ENCODE assay signal across 1 cellular context in the genomic region with DNA sequence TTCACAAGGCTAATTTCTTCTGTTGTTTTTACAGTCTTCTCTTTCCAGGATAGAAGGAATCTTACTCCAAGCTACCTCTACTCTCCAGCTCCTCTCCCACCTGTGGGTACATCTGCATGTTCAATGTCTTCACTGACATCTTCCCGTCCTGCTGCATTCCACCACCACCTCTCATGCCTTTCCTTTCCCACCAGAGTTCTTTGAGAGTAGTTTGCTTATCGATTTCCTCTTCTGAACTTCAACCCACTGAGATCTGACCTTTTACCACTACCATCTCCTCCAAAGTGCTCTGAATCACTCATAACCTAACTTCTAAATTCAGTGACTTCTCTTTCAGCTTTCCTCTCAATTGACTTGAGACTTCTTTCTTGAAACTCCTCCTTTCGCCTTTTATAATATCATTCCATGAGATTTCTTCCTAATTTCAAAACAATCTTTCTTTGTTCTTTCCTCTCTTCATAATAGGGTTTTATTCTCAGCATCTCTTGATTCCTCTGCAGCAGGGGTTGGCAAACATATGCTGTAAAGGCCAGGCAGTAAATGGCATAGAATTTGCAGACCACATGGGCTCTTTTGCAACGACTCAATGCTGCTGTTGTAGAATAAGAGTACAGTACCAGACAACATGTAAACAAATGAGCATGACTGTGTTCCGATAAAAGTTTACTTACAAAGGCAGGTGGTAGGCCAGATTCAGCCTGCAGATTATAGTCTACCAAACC.
TF ChIP-seq lines count a peak whose summit lies in the region.

No MANE protein-coding gene starts in this region.

TF ChIP-seq in GM23338, 12 proteins besides CTCF, POLR2A, EP300 and RAD21 (continued from another document):
- TF ChIP-seq, protein P1, sequence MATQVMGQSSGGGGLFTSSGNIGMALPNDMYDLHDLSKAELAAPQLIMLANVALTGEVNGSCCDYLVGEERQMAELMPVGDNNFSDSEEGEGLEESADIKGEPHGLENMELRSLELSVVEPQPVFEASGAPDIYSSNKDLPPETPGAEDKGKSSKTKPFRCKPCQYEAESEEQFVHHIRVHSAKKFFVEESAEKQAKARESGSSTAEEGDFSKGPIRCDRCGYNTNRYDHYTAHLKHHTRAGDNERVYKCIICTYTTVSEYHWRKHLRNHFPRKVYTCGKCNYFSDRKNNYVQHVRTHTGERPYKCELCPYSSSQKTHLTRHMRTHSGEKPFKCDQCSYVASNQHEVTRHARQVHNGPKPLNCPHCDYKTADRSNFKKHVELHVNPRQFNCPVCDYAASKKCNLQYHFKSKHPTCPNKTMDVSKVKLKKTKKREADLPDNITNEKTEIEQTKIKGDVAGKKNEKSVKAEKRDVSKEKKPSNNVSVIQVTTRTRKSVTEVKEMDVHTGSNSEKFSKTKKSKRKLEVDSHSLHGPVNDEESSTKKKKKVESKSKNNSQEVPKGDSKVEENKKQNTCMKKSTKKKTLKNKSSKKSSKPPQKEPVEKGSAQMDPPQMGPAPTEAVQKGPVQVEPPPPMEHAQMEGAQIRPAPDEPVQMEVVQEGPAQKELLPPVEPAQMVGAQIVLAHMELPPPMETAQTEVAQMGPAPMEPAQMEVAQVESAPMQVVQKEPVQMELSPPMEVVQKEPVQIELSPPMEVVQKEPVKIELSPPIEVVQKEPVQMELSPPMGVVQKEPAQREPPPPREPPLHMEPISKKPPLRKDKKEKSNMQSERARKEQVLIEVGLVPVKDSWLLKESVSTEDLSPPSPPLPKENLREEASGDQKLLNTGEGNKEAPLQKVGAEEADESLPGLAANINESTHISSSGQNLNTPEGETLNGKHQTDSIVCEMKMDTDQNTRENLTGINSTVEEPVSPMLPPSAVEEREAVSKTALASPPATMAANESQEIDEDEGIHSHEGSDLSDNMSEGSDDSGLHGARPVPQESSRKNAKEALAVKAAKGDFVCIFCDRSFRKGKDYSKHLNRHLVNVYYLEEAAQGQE (IDR thresholded peaks at IDR 0.05; ENCODE audit: unreplicated experiment): no peak
- TF ChIP-seq, protein P2, sequence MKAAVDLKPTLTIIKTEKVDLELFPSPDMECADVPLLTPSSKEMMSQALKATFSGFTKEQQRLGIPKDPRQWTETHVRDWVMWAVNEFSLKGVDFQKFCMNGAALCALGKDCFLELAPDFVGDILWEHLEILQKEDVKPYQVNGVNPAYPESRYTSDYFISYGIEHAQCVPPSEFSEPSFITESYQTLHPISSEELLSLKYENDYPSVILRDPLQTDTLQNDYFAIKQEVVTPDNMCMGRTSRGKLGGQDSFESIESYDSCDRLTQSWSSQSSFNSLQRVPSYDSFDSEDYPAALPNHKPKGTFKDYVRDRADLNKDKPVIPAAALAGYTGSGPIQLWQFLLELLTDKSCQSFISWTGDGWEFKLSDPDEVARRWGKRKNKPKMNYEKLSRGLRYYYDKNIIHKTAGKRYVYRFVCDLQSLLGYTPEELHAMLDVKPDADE (IDR thresholded peaks at IDR 0.05): no peak
- no peak for TF ChIP-seq ZNF331 (CRISPR knock-in tag; IDR thresholded peaks at IDR 0.05; ENCODE audit: low read depth)
- TF ChIP-seq NANOG (IDR thresholded peaks at IDR 0.05; ENCODE audit: borderline replicate concordance): no peak
- no peak for TF ChIP-seq EZH2phosphoT487 (IDR thresholded peaks at IDR 0.05; ENCODE audit: unreplicated experiment)
- TF ChIP-seq POLR2AphosphoS5 (IDR thresholded peaks at IDR 0.05; ENCODE audit: low read depth): no peak
- TF ChIP-seq, protein P3, sequence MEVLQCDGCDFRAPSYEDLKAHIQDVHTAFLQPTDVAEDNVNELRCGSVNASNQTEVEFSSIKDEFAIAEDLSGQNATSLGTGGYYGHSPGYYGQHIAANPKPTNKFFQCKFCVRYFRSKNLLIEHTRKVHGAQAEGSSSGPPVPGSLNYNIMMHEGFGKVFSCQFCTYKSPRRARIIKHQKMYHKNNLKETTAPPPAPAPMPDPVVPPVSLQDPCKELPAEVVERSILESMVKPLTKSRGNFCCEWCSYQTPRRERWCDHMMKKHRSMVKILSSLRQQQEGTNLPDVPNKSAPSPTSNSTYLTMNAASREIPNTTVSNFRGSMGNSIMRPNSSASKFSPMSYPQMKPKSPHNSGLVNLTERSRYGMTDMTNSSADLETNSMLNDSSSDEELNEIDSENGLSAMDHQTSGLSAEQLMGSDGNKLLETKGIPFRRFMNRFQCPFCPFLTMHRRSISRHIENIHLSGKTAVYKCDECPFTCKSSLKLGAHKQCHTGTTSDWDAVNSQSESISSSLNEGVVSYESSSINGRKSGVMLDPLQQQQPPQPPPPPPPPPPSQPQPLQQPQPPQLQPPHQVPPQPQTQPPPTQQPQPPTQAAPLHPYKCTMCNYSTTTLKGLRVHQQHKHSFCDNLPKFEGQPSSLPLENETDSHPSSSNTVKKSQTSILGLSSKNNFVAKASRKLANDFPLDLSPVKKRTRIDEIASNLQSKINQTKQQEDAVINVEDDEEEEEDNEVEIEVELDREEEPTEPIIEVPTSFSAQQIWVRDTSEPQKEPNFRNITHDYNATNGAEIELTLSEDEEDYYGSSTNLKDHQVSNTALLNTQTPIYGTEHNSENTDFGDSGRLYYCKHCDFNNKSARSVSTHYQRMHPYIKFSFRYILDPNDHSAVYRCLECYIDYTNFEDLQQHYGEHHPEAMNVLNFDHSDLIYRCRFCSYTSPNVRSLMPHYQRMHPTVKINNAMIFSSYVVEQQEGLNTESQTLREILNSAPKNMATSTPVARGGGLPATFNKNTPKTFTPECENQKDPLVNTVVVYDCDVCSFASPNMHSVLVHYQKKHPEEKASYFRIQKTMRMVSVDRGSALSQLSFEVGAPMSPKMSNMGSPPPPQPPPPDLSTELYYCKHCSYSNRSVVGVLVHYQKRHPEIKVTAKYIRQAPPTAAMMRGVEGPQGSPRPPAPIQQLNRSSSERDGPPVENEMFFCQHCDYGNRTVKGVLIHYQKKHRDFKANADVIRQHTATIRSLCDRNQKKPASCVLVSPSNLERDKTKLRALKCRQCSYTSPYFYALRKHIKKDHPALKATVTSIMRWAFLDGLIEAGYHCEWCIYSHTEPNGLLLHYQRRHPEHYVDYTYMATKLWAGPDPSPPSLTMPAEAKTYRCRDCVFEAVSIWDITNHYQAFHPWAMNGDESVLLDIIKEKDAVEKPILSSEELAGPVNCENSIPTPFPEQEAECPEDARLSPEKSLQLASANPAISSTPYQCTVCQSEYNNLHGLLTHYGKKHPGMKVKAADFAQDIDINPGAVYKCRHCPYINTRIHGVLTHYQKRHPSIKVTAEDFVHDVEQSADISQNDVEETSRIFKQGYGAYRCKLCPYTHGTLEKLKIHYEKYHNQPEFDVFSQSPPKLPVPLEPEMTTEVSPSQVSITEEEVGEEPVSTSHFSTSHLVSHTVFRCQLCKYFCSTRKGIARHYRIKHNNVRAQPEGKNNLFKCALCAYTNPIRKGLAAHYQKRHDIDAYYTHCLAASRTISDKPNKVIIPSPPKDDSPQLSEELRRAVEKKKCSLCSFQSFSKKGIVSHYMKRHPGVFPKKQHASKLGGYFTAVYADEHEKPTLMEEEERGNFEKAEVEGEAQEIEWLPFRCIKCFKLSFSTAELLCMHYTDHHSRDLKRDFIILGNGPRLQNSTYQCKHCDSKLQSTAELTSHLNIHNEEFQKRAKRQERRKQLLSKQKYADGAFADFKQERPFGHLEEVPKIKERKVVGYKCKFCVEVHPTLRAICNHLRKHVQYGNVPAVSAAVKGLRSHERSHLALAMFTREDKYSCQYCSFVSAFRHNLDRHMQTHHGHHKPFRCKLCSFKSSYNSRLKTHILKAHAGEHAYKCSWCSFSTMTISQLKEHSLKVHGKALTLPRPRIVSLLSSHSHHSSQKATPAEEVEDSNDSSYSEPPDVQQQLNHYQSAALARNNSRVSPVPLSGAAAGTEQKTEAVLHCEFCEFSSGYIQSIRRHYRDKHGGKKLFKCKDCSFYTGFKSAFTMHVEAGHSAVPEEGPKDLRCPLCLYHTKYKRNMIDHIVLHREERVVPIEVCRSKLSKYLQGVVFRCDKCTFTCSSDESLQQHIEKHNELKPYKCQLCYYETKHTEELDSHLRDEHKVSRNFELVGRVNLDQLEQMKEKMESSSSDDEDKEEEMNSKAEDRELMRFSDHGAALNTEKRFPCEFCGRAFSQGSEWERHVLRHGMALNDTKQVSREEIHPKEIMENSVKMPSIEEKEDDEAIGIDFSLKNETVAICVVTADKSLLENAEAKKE (CRISPR knock-in tag; IDR thresholded peaks at IDR 0.05): no peak
- no peak for TF ChIP-seq EZH2 (IDR thresholded peaks at IDR 0.05; ENCODE audit: low read depth, unreplicated experiment)
- no peak for TF ChIP-seq STAT1 (IDR thresholded peaks at IDR 0.05; ENCODE audit: unreplicated experiment)
- no peak for TF ChIP-seq ZNF114 (CRISPR knock-in tag; IDR thresholded peaks at IDR 0.05)
TF ChIP-seq in GM23338: peak in this region for 0.
